9 cellular contexts compared by ENCODE assay signal in genomic region chr10:127243490-127244272, GRCh38. TPM values are rescaled to one million over a fixed set of nuclear protein-coding genes. Genes with fewer than 3 reads are reported as not detected.
A peak's percentile ranks its signal among the peaks of the same experiment; 100 is the strongest.
DNase-seq lines count a peak whose midpoint lies in the region; ATAC-seq and TF ChIP-seq lines count a peak whose summit lies in the region.
"Had no signal": no experiment of that assay in that cellular context is flagged by ENCODE, and none has a peak within 500 bp of the region (broad histone marks: within the 10 kb centered on the region; RNA-seq: fewer than 3 reads in every experiment).

No MANE protein-coding gene starts in this region.

- H3K4me3 ChIP-seq in DND-41 (ENCODE audit: low read depth in 1 of 2, low read length in 2 of 2): no peak overlapping the region
- H3K4me3 ChIP-seq in right cardiac atrium (ENCODE audit: low read length): no peak overlapping the region
- H3K4me3 ChIP-seq: lung had no signal

- no peaks in the 10 kb centered on the region for H3K9me3 ChIP-seq in DND-41 (ENCODE audit: insufficient read depth, low read length, severe bottlenecking)
- no peaks in the 10 kb centered on the region for H3K9me3 ChIP-seq in right cardiac atrium (ENCODE audit: control insufficient read depth, low read length)

- intact Hi-C loops in right cardiac atrium (cut with DNase I): no loop called here

- H2AFZ ChIP-seq in DND-41 (ENCODE audit: low read depth, low read length): no peak overlapping the region

- TF ChIP-seq CTCF in DND-41 (IDR thresholded peaks at IDR 0.05; ENCODE audit: borderline replicate concordance, extremely low read depth, low read length, poor library complexity, severe bottlenecking): peak; percentile 49
- TF ChIP-seq CTCF in LNCAP (IDR thresholded peaks at IDR 0.05): peak; percentile 77

- no peaks in the 10 kb centered on the region for H4K20me1 ChIP-seq in DND-41 (ENCODE audit: insufficient read depth, low read length)

- no peak overlapping the region for H3K27ac Mint-ChIP-seq in activated CD8-positive, alpha-beta T cell treated with anti-CD3 and anti-CD28 coated beads, Interleukin-2, amount 10 ng/mL, durations not matched to agents 7 days and 5 days

- no peaks in the 10 kb centered on the region for H3K4me1 Mint-ChIP-seq in activated CD8-positive, alpha-beta T cell treated with anti-CD3 and anti-CD28 coated beads, Interleukin-2, amount 10 ng/mL, durations not matched to agents 7 days and 5 days (ENCODE audit: low read depth)

- H3K4me1 ChIP-seq in DND-41 (ENCODE audit: insufficient read depth, low read length): no peaks in the 10 kb centered on the region
- no peaks in the 10 kb centered on the region for H3K4me1 ChIP-seq in right cardiac atrium (ENCODE audit: control insufficient read depth, insufficient read depth, low read length)

- H3K27ac ChIP-seq in DND-41 (ENCODE audit: low read length): no peak overlapping the region
- H3K27ac ChIP-seq in right cardiac atrium (ENCODE audit: low read length): no peak overlapping the region

- 56% methylated on average over 4 of the region's 4 CpGs for WGBS in right cardiac atrium

- ATAC-seq in DND-41 (ENCODE audit: insufficient read depth, low read depth) (no peak), right cardiac atrium (no peak)
- no peak for ATAC-seq in activated CD8-positive, alpha-beta T cell treated with anti-CD3 and anti-CD28 coated beads, Interleukin-2, amount 10 ng/mL, durations not matched to agents 7 days and 5 days

- H3K9ac ChIP-seq in DND-41 (ENCODE audit: low read depth, low read length): no peak overlapping the region

- H3K27me3 ChIP-seq in DND-41 (ENCODE audit: insufficient read depth, low read length, poor library complexity) (no peaks in the 10 kb centered on the region), right cardiac atrium (ENCODE audit: control insufficient read depth, insufficient read depth) (no peaks in the 10 kb centered on the region)

- H3K36me3 Mint-ChIP-seq in activated CD8-positive, alpha-beta T cell treated with anti-CD3 and anti-CD28 coated beads, Interleukin-2, amount 10 ng/mL, durations not matched to agents 7 days and 5 days (ENCODE audit: low read depth): no peaks in the 10 kb centered on the region

- CTCF ChIA-PET in activated CD8-positive, alpha-beta T cell treated with anti-CD3 and anti-CD28 coated beads, Interleukin-2, amount 10 ng/mL, durations not matched to agents 7 days and 5 days (lab: Charles Lee): no interaction called here

- H3K4me2 ChIP-seq in DND-41 (ENCODE audit: insufficient read depth, low read length): no peak overlapping the region

- no peaks in the 10 kb centered on the region for H3K36me3 ChIP-seq in DND-41 (ENCODE audit: insufficient read depth, low read length)

- H3K27me3 Mint-ChIP-seq in activated CD8-positive, alpha-beta T cell treated with anti-CD3 and anti-CD28 coated beads, Interleukin-2, amount 10 ng/mL, durations not matched to agents 7 days and 5 days (ENCODE audit: low read depth): peaks cover 6% of the 10 kb centered on the region

- POLR2A ChIA-PET in activated CD8-positive, alpha-beta T cell treated with anti-CD3 and anti-CD28 coated beads, Interleukin-2, amount 10 ng/mL, durations not matched to agents 7 days and 5 days (lab: Charles Lee): no interaction called here

- H3K79me2 ChIP-seq in DND-41 (ENCODE audit: insufficient read depth, low read length): no peaks in the 10 kb centered on the region

- DNase-seq in DND-41 (peak; percentile 31), right cardiac atrium (peak; percentile 16 to 65 (median 55)), NCI-H2107 treated with DMSO at 0.1 percent for 48 hours (lab: John Stamatoyannopoulos, UW; ENCODE audit: unreplicated experiment) (no peak)
- peak; percentile 52 for DNase-seq in activated CD8-positive, alpha-beta T cell treated with anti-CD3 and anti-CD28 coated beads, Interleukin-2, amount 10 ng/mL, durations not matched to agents 7 days and 5 days
- DNase-seq in stimulated activated CD4-positive, alpha-beta T cell treated with anti-CD3 and anti-CD28 coated beads, Interleukin-4, amount 100 ng/mL, for 1 hour: peak; percentile 10
- DNase-seq in NK-92 treated with Interleukin-12 subunit alpha and Interleukin-12 subunit beta, amount 100 ng/mL, for 24 hours (lab: John Stamatoyannopoulos, UW): no peak
- DNase-seq in activated CD4-positive, CD25-positive, alpha-beta regulatory T cell treated with anti-CD3 and anti-CD28 coated beads, Interleukin-2, amount 50 U/mL, for 72 hours: no peak

- H3K4me3 Mint-ChIP-seq in activated CD8-positive, alpha-beta T cell treated with anti-CD3 and anti-CD28 coated beads, Interleukin-2, amount 10 ng/mL, durations not matched to agents 7 days and 5 days: no peak overlapping the region

- H3K9me3 Mint-ChIP-seq in activated CD8-positive, alpha-beta T cell treated with anti-CD3 and anti-CD28 coated beads, Interleukin-2, amount 10 ng/mL, durations not matched to agents 7 days and 5 days (ENCODE audit: insufficient read depth): no peaks in the 10 kb centered on the region

RNA-seq across cellular contexts. Expression of gene INSYN2A, which starts 47.3 kb away (rescaled TPM):
- not detected for total RNA-seq in activated CD8-positive, alpha-beta T cell treated with anti-CD3 and anti-CD28 coated beads, Interleukin-2, amount 10 ng/mL, durations not matched to agents 7 days and 5 days
- total RNA-seq in right cardiac atrium: not detected
- polyA plus RNA-seq in right cardiac atrium: 0.02 TPM

Comparison
In these comparisons a context has a peak if more than half of its experiments do, and no peak if none do; other contexts are left out.
1. DNase-seq: peak in DND-41 (single experiment), activated CD8-positive, alpha-beta T cell treated with anti-CD3 and anti-CD28 coated beads, Interleukin-2, amount 10 ng/mL, durations not matched to agents 7 days and 5 days (single experiment), right cardiac atrium (3 of 3) and stimulated activated CD4-positive, alpha-beta T cell treated with anti-CD3 and anti-CD28 coated beads, Interleukin-4, amount 100 ng/mL, for 1 hour (single experiment); none in NCI-H2107 treated with DMSO at 0.1 percent for 48 hours (single experiment), NK-92 treated with Interleukin-12 subunit alpha and Interleukin-12 subunit beta, amount 100 ng/mL, for 24 hours (single experiment) and activated CD4-positive, CD25-positive, alpha-beta regulatory T cell treated with anti-CD3 and anti-CD28 coated beads, Interleukin-2, amount 50 U/mL, for 72 hours (single experiment).